Comparison of ENCODE assay signal across 10 cellular contexts in the genomic region with DNA sequence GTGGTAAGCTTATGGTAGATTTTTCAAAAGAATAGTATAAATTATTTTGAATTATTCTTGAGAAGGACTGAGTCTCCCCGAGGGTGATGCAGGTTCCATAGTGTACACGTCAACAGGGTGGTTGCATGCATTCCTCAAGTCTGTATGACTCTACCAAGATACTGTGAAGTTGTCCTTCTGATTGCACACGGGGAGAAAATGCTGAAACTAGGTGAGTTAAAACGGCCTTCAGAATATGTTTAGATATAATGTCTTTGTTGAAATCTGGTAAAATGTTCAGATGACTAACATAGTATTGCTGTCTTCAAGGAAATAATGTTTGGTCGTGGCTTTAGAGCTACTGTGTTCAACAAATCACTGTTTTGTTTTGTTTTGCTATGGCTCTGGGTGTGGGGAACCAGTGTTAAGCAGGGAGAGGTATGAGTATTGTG. TPM values are rescaled to one million over a fixed set of nuclear protein-coding genes. Genes with fewer than 3 reads are reported as not detected.
A peak's percentile ranks its signal among the peaks of the same experiment; 100 is the strongest.
DNase-seq lines count a peak whose midpoint lies in the region; ATAC-seq and FAIRE-seq lines count a peak whose summit lies in the region.
"Had no signal": no experiment of that assay in that cellular context is flagged by ENCODE, and none has a peak within 500 bp of the region (broad histone marks: within the 10 kb centered on the region; RNA-seq: fewer than 3 reads in every experiment).

No MANE protein-coding gene starts in this region.

- H3K27ac Mint-ChIP-seq in activated CD8-positive, alpha-beta T cell treated with anti-CD3 and anti-CD28 coated beads, Interleukin-2, amount 10 ng/mL, durations not matched to agents 7 days and 5 days, result peak overlapping the region; percentile 93
- peak overlapping the region; percentile 84 for H3K27ac Mint-ChIP-seq in stimulated activated memory B cell treated with anti-CD40 and anti-IgM and Interleukin-4, amounts not matched to agents 10 μg/mL and 1 μg/mL and 100 μg/mL, for 72 hours
- H3K27ac Mint-ChIP-seq: dendritic cell treated with granulocyte-macrophage colony-stimulating factor and Interleukin-4, amounts not matched to agents 40 ng/mL and 50 ng/mL, for 4 days had no signal

- no peaks in the 10 kb centered on the region for H3K27me3 Mint-ChIP-seq in activated CD8-positive, alpha-beta T cell treated with anti-CD3 and anti-CD28 coated beads, Interleukin-2, amount 10 ng/mL, durations not matched to agents 7 days and 5 days (ENCODE audit: low read depth)
- H3K27me3 Mint-ChIP-seq in stimulated activated memory B cell treated with anti-CD40 and anti-IgM and Interleukin-4, amounts not matched to agents 10 μg/mL and 1 μg/mL and 100 μg/mL, for 72 hours, result no peaks in the 10 kb centered on the region
- H3K27me3 Mint-ChIP-seq: dendritic cell treated with granulocyte-macrophage colony-stimulating factor and Interleukin-4, amounts not matched to agents 40 ng/mL and 50 ng/mL, for 4 days had no signal

- peak overlapping the region; percentile 80 for H3K4me3 Mint-ChIP-seq in activated CD8-positive, alpha-beta T cell treated with anti-CD3 and anti-CD28 coated beads, Interleukin-2, amount 10 ng/mL, durations not matched to agents 7 days and 5 days
- H3K4me3 Mint-ChIP-seq in stimulated activated memory B cell treated with anti-CD40 and anti-IgM and Interleukin-4, amounts not matched to agents 10 μg/mL and 1 μg/mL and 100 μg/mL, for 72 hours, result peak overlapping the region; percentile 78
- H3K4me3 Mint-ChIP-seq: dendritic cell treated with granulocyte-macrophage colony-stimulating factor and Interleukin-4, amounts not matched to agents 40 ng/mL and 50 ng/mL, for 4 days had no signal

- CTCF ChIA-PET in activated CD8-positive, alpha-beta T cell treated with anti-CD3 and anti-CD28 coated beads, Interleukin-2, amount 10 ng/mL, durations not matched to agents 7 days and 5 days (lab: Charles Lee), result interaction anchor here (1.0 to 21.9 kb wide), 9 partner anchors 11 to 78 kb away, joined by 3 to 274 read pairs (median 10); no protein-coding TSS in a partner anchor

- H3K9me3 Mint-ChIP-seq in activated CD8-positive, alpha-beta T cell treated with anti-CD3 and anti-CD28 coated beads, Interleukin-2, amount 10 ng/mL, durations not matched to agents 7 days and 5 days (ENCODE audit: insufficient read depth), result no peaks in the 10 kb centered on the region
- no peaks in the 10 kb centered on the region for H3K9me3 Mint-ChIP-seq in stimulated activated memory B cell treated with anti-CD40 and anti-IgM and Interleukin-4, amounts not matched to agents 10 μg/mL and 1 μg/mL and 100 μg/mL, for 72 hours
- H3K9me3 Mint-ChIP-seq: dendritic cell treated with granulocyte-macrophage colony-stimulating factor and Interleukin-4, amounts not matched to agents 40 ng/mL and 50 ng/mL, for 4 days had no signal

- ATAC-seq in HG02973 (IDR thresholded peaks at IDR 0.05; ENCODE audit: unreplicated experiment), result peak; percentile 37
- ATAC-seq in activated CD8-positive, alpha-beta T cell treated with anti-CD3 and anti-CD28 coated beads, Interleukin-2, amount 10 ng/mL, durations not matched to agents 7 days and 5 days, result peak; percentile 35
- ATAC-seq in stimulated activated memory B cell treated with anti-CD40 and anti-IgM and Interleukin-4, amounts not matched to agents 10 μg/mL and 1 μg/mL and 100 μg/mL, for 72 hours, result peak; percentile 56

- FAIRE-seq in GM19239 (lab: Jason Lieb, UNC), result peak; percentile 76

- peaks cover 62% of the 10 kb centered on the region for H3K36me3 Mint-ChIP-seq in activated CD8-positive, alpha-beta T cell treated with anti-CD3 and anti-CD28 coated beads, Interleukin-2, amount 10 ng/mL, durations not matched to agents 7 days and 5 days (ENCODE audit: low read depth)
- peaks cover 12% of the 10 kb centered on the region for H3K36me3 Mint-ChIP-seq in stimulated activated memory B cell treated with anti-CD40 and anti-IgM and Interleukin-4, amounts not matched to agents 10 μg/mL and 1 μg/mL and 100 μg/mL, for 72 hours

- peaks cover 86% of the 10 kb centered on the region for H3K4me1 Mint-ChIP-seq in activated CD8-positive, alpha-beta T cell treated with anti-CD3 and anti-CD28 coated beads, Interleukin-2, amount 10 ng/mL, durations not matched to agents 7 days and 5 days (ENCODE audit: low read depth)
- peaks cover 92% of the 10 kb centered on the region for H3K4me1 Mint-ChIP-seq in stimulated activated memory B cell treated with anti-CD40 and anti-IgM and Interleukin-4, amounts not matched to agents 10 μg/mL and 1 μg/mL and 100 μg/mL, for 72 hours

- POLR2A ChIA-PET in activated CD8-positive, alpha-beta T cell treated with anti-CD3 and anti-CD28 coated beads, Interleukin-2, amount 10 ng/mL, durations not matched to agents 7 days and 5 days (lab: Charles Lee), result interaction anchor here (0.6 to 19.3 kb wide), 17 partner anchors 9 to 65 kb away, joined by 3 to 280 read pairs (median 4); partner anchors contain the start of gene TNFAIP8

- no peak for DNase-seq in GM19239 (ENCODE audit: insufficient read length, low spot score)
- no peak for DNase-seq in activated CD8-positive, alpha-beta T cell treated with anti-CD3 and anti-CD28 coated beads, Interleukin-2, amount 10 ng/mL, durations not matched to agents 7 days and 5 days
- DNase-seq in ecto neural progenitor cell (ENCODE audit: low spot score), result no peak
- DNase-seq in NCI-H510A (lab: John Stamatoyannopoulos, UW), result no peak
- no peak for DNase-seq in OCI-M2 (lab: John Stamatoyannopoulos, UW; ENCODE audit: unreplicated experiment)
- DNase-seq in NCI-H446 (lab: John Stamatoyannopoulos, UW), result no peak
- DNase-seq: mesenchymal stem cell had no signal

RNA-seq across cellular contexts. Expression of gene TNFAIP8, which starts 22.4 kb away (rescaled TPM):
- total RNA-seq in activated CD8-positive, alpha-beta T cell treated with anti-CD3 and anti-CD28 coated beads, Interleukin-2, amount 10 ng/mL, durations not matched to agents 7 days and 5 days, result 100 to 1,000 TPM; 123 to 127 TPM
